ENCODE assay signal across 1 cellular context in genomic region chr11:110294509-110294908, GRCh38.
TF ChIP-seq lines count a peak whose summit lies in the region.

No MANE protein-coding gene starts in this region.

TF ChIP-seq in SK-N-SH treated with all-trans-retinoic acid at 6 μM for 48 hours, 23 proteins besides CTCF, POLR2A, EP300 and RAD21 (continued from another document):
- TF ChIP-seq, protein P1, sequence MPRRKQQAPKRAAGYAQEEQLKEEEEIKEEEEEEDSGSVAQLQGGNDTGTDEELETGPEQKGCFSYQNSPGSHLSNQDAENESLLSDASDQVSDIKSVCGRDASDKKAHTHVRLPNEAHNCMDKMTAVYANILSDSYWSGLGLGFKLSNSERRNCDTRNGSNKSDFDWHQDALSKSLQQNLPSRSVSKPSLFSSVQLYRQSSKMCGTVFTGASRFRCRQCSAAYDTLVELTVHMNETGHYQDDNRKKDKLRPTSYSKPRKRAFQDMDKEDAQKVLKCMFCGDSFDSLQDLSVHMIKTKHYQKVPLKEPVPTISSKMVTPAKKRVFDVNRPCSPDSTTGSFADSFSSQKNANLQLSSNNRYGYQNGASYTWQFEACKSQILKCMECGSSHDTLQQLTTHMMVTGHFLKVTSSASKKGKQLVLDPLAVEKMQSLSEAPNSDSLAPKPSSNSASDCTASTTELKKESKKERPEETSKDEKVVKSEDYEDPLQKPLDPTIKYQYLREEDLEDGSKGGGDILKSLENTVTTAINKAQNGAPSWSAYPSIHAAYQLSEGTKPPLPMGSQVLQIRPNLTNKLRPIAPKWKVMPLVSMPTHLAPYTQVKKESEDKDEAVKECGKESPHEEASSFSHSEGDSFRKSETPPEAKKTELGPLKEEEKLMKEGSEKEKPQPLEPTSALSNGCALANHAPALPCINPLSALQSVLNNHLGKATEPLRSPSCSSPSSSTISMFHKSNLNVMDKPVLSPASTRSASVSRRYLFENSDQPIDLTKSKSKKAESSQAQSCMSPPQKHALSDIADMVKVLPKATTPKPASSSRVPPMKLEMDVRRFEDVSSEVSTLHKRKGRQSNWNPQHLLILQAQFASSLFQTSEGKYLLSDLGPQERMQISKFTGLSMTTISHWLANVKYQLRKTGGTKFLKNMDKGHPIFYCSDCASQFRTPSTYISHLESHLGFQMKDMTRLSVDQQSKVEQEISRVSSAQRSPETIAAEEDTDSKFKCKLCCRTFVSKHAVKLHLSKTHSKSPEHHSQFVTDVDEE (CRISPR knock-in tag; IDR thresholded peaks at IDR 0.05), result no peak
- TF ChIP-seq TCF4 (CRISPR knock-in tag; IDR thresholded peaks at IDR 0.05; ENCODE audit: borderline replicate concordance), result no peak
